Comparison of ENCODE assay signal across 8 cellular contexts in the genomic region with DNA sequence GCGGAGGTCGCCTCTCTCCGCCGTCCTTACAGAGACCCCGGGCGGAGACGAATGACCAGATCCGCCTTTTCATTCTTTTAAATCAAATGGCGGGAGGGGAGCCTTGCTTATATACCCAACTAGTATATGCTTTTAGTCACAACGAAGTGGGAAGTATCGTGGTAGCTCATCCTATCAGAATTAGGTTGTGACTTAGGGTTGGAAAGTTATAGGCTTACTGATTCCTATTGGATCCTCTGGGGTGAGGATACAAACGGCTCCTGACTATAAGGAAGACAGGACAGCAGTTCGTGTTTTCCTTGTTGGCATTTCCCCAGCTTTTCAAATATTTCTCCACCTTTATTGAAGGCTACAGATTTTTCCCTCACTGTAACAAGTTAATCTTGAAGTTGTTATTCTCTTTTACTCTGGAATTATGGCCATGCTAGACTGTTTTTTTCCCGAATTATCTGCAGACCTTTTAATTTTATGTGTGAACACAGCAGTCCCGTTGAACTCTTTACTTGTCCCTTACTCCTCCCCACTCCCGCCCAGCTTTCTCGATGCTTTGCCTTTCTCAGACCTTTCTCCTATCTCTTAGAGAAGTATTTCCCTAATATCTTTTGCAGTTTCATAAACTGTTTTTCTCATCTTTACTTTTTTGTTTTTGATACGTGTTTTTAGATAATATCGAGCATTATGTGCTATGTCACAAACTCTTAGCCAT. TPM values are rescaled to one million over a fixed set of nuclear protein-coding genes. Genes with fewer than 3 reads are reported as not detected.
DNase-seq lines count a peak whose midpoint lies in the region; ATAC-seq and TF ChIP-seq lines count a peak whose summit lies in the region.

No MANE protein-coding gene starts in this region.

- H3K79me2 ChIP-seq in DOHH2 (ENCODE audit: control insufficient read depth, low read length): peaks cover 89% of the 10 kb centered on the region
- H3K79me2 ChIP-seq in parathyroid adenoma: peaks cover 13% of the 10 kb centered on the region

- POLR2A ChIA-PET in WTC11 (lab: Charles Lee): interaction anchor here (0.5 to 1.0 kb wide), 3 partner anchors 27 to 45 kb away, joined by 3 to 9 read pairs (median 3); no protein-coding TSS in a partner anchor

- TF ChIP-seq EP300 in gastroesophageal sphincter (IDR thresholded peaks at IDR 0.05): no peak

- CTCF ChIA-PET in WTC11 (lab: Charles Lee): no interaction called here

- TF ChIP-seq CTCF in DOHH2 (IDR thresholded peaks at IDR 0.05; ENCODE audit: low read depth, low read length, poor library complexity, severe bottlenecking): no peak
- no peak for TF ChIP-seq CTCF in WTC11 (IDR thresholded peaks at IDR 0.05)
- no peak for TF ChIP-seq CTCF in gastroesophageal sphincter (IDR thresholded peaks at IDR 0.05)
- no peak for TF ChIP-seq CTCF in parathyroid adenoma (IDR thresholded peaks at IDR 0.05)

- no peak for DNase-seq in WTC11 (ENCODE audit: low spot score)
- DNase-seq in DMS79 (lab: John Stamatoyannopoulos, UW): no peak
- no peak for DNase-seq in activated CD4-positive, alpha-beta T cell treated with anti-CD3 and anti-CD28 coated beads, Interleukin-2, amount 50 U/mL, for 48 hours

- TF ChIP-seq POLR2A in gastroesophageal sphincter (IDR thresholded peaks at IDR 0.05): no peak

- H2AFZ ChIP-seq in parathyroid adenoma: peak overlapping the region; percentile 98

- WGBS in gastroesophageal sphincter (ENCODE audit: low coverage in 1 of 2), 2 donors: 3 to 10% methylated on average over 11 to 15 of the region's 19 CpGs

- peak overlapping the region; percentile 76 for H3K9ac ChIP-seq in parathyroid adenoma

- peaks cover 3% of the 10 kb centered on the region; the same call in 1 of the 2 replicates for H3F3A ChIP-seq in DOHH2 (ENCODE audit: control insufficient read depth, insufficient read depth)

- H3K27me3 ChIP-seq in DOHH2 (ENCODE audit: control insufficient read depth, low read length) (no peaks in the 10 kb centered on the region), gastroesophageal sphincter (no peaks in the 10 kb centered on the region), parathyroid adenoma (ENCODE audit: control insufficient read depth, insufficient read depth, low read length) (no peaks in the 10 kb centered on the region)

- H3K4me2 ChIP-seq in DOHH2 (ENCODE audit: low read length): peak overlapping the region; percentile 75
- H3K4me2 ChIP-seq in parathyroid adenoma (ENCODE audit: low read length): peak overlapping the region; percentile 95

- no peaks in the 10 kb centered on the region for H4K20me1 ChIP-seq in DOHH2 (ENCODE audit: control insufficient read depth, insufficient read depth, low read depth, low read length)

- H3K36me3 Mint-ChIP-seq in IgD-negative memory B cell: peaks cover 9% of the 10 kb centered on the region
- H3K36me3 Mint-ChIP-seq in WTC11: no peaks in the 10 kb centered on the region

- H3K4me3 Mint-ChIP-seq in IgD-negative memory B cell (peak overlapping the region; percentile 88 to 100 (median 98)), WTC11 (peak overlapping the region; percentile 98)

- H3K9me3 Mint-ChIP-seq in IgD-negative memory B cell: no peaks in the 10 kb centered on the region
- H3K9me3 Mint-ChIP-seq in WTC11: no peaks in the 10 kb centered on the region

- peak overlapping the region; percentile 91 to 100 (median 99) for H3K27ac Mint-ChIP-seq in IgD-negative memory B cell
- H3K27ac Mint-ChIP-seq in WTC11: peak overlapping the region; percentile 100

- H3K4me1 ChIP-seq in DOHH2 (ENCODE audit: control insufficient read depth, low read length) (peaks cover 23% of the 10 kb centered on the region), gastroesophageal sphincter (peaks cover 10 to 50% (median 13%) of the 10 kb centered on the region in 3 donors), parathyroid adenoma (no peaks in the 10 kb centered on the region)

- H3K4me3 ChIP-seq in DOHH2 (ENCODE audit: low read length) (peak overlapping the region; percentile 96), gastroesophageal sphincter (peak overlapping the region; percentile 65 to 99), parathyroid adenoma (ENCODE audit: low read depth, low read length) (peak overlapping the region; percentile 98)

- H3K36me3 ChIP-seq in DOHH2 (ENCODE audit: control insufficient read depth, low read length): peaks cover 13% of the 10 kb centered on the region
- peaks cover 0 to 3% of the 10 kb centered on the region in 2 donors for H3K36me3 ChIP-seq in gastroesophageal sphincter
- H3K36me3 ChIP-seq in parathyroid adenoma (ENCODE audit: control insufficient read depth, insufficient read depth, low read length): no peaks in the 10 kb centered on the region

- H3K27ac ChIP-seq in DOHH2 (ENCODE audit: low read depth, low read length) (peak overlapping the region; percentile 85), gastroesophageal sphincter (peak overlapping the region; percentile 92 to 99 (median 96)), parathyroid adenoma (peak overlapping the region; percentile 99)

- no peaks in the 10 kb centered on the region for H3K9me2 ChIP-seq in DOHH2 (replicated peaks; ENCODE audit: control insufficient read depth, low read length)

- H3K4me1 Mint-ChIP-seq in IgD-negative memory B cell (peaks cover 33 to 48% (median 34%) of the 10 kb centered on the region in 3 donors), WTC11 (peaks cover 15% of the 10 kb centered on the region)

- peaks cover 3% of the 10 kb centered on the region; the same call in 1 of the 2 replicates for H3K9me3 ChIP-seq in DOHH2 (ENCODE audit: control insufficient read depth, insufficient read depth, low read length)
- H3K9me3 ChIP-seq in gastroesophageal sphincter: no peaks in the 10 kb centered on the region
- no peaks in the 10 kb centered on the region for H3K9me3 ChIP-seq in parathyroid adenoma (ENCODE audit: control insufficient read depth, low read length)

- H3K27me3 Mint-ChIP-seq in IgD-negative memory B cell (no peaks in the 10 kb centered on the region), WTC11 (ENCODE audit: low read depth) (no peaks in the 10 kb centered on the region)

- peak; percentile 13 for ATAC-seq in GM21528 (IDR thresholded peaks at IDR 0.05; ENCODE audit: low FRiP score, unreplicated experiment)
- ATAC-seq in WTC11: peak; percentile 50
- peak; percentile 34 for ATAC-seq in gastroesophageal sphincter

TF ChIP-seq in WTC11, 78 proteins besides CTCF, POLR2A, EP300 and RAD21:
- no peak for TF ChIP-seq NR3C1 (CRISPR knock-in tag; conservative IDR thresholded peaks at IDR 0.05; ENCODE audit: low read depth)
- TF ChIP-seq, protein P1, sequence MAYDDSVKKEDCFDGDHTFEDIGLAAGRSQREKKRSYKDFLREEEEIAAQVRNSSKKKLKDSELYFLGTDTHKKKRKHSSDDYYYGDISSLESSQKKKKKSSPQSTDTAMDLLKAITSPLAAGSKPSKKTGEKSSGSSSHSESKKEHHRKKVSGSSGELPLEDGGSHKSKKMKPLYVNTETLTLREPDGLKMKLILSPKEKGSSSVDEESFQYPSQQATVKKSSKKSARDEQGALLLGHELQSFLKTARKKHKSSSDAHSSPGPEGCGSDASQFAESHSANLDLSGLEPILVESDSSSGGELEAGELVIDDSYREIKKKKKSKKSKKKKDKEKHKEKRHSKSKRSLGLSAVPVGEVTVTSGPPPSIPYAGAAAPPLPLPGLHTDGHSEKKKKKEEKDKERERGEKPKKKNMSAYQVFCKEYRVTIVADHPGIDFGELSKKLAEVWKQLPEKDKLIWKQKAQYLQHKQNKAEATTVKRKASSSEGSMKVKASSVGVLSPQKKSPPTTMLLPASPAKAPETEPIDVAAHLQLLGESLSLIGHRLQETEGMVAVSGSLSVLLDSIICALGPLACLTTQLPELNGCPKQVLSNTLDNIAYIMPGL (CRISPR knock-in tag; IDR thresholded peaks at IDR 0.05): no peak

RNA-seq across cellular contexts. Expression of a gene that starts 0.6 kb away (rescaled TPM):
- 9.9 TPM for polyA plus RNA-seq in IgD-negative memory B cell
- total RNA-seq in WTC11 (2021) (17.9 to 21.6 TPM (median 19.8 TPM) in 3 replicates), gastroesophageal sphincter (10 to 100 TPM in 3 of 4 donors, 1 to 10 TPM in 1; 9.5 to 19.0 (median 13.5) TPM)

RNA-seq across cellular contexts. Expression of a gene that starts 0.9 kb away (rescaled TPM):
- 16.0 TPM for polyA plus RNA-seq in IgD-negative memory B cell
- total RNA-seq in WTC11 (2021) (7.5 to 10.5 TPM (median 9.0 TPM) in 3 replicates), gastroesophageal sphincter (10 to 100 TPM; 39.0 to 64.7 (median 58.8) TPM)
